ENCODE assay signal across 11 cellular contexts in genomic region chr4:15375707-15376106, GRCh38. TPM values are rescaled to one million over a fixed set of nuclear protein-coding genes. Genes with fewer than 3 reads are reported as not detected.
A peak's percentile ranks its signal among the peaks of the same experiment; 100 is the strongest.
DNase-seq lines count a peak whose midpoint lies in the region; ATAC-seq and TF ChIP-seq lines count a peak whose summit lies in the region.
"Had no signal": no experiment of that assay in that cellular context is flagged by ENCODE, and none has a peak within 500 bp of the region (broad histone marks: within the 10 kb centered on the region; RNA-seq: fewer than 3 reads in every experiment).

No MANE protein-coding gene starts in this region.

- no peaks in the 10 kb centered on the region for H3K36me3 Mint-ChIP-seq in dendritic cell treated with granulocyte-macrophage colony-stimulating factor and Interleukin-4, amounts not matched to agents 40 ng/mL and 50 ng/mL, for 4 days (ENCODE audit: low read depth)

- 0 out of 2 replicates have a peak, but pooled peaks cover 3% of the 10 kb centered on the region for H3K9me1 ChIP-seq in IMR-90 (ENCODE audit: insufficient read depth, low read length)

- 0 out of 2 replicates have a peak overlapping the region, but pooled peaks have one; percentile 12 for H2BK20ac ChIP-seq in IMR-90 (ENCODE audit: low read depth, low read length)

- H3K4me1 ChIP-seq in IMR-90 (ENCODE audit: control insufficient read depth, insufficient read depth, low read length) (peaks cover 7% of the 10 kb centered on the region), sigmoid colon (peaks cover 0 to 34% (median 27%) of the 10 kb centered on the region in 4 donors)

- H3K27ac ChIP-seq in IMR-90 (ENCODE audit: insufficient read depth, low read length) = no peak overlapping the region
- H3K27ac ChIP-seq in sigmoid colon = peak overlapping the region in 3 of 4 donors; percentile 45 to 65 (median 61)

- dilution Hi-C loops in IMR-90 (cut with HindIII; ENCODE audit: low sequenced_read_pairs, unreplicated experiment) = no loop called here

- H3K14ac ChIP-seq in IMR-90 (replicated peaks; ENCODE audit: low read depth, low read length) = no peak overlapping the region; the same call in 1 of the 2 replicates

- no peak overlapping the region for H4K91ac ChIP-seq in IMR-90 (ENCODE audit: insufficient read depth, low read depth, low read length)

- no peaks in the 10 kb centered on the region for H3K79me1 ChIP-seq in IMR-90 (ENCODE audit: low read depth in 1 of 2, low read length in 2 of 2)

- TF ChIP-seq EP300 in sigmoid colon (IDR thresholded peaks at IDR 0.05) = no peak

- no peaks in the 10 kb centered on the region for H3K36me3 ChIP-seq in IMR-90 (ENCODE audit: control insufficient read depth, insufficient read depth, low read length)
- no peaks in the 10 kb centered on the region for H3K36me3 ChIP-seq in sigmoid colon

- CTCF ChIA-PET in IMR-90 (lab: Yijun Ruan, JAX) = no interaction called here

- no peak overlapping the region for H3K4me3 Mint-ChIP-seq in dendritic cell treated with granulocyte-macrophage colony-stimulating factor and Interleukin-4, amounts not matched to agents 40 ng/mL and 50 ng/mL, for 4 days

- H3K9ac ChIP-seq in IMR-90 (ENCODE audit: low read depth, low read length) = no peak overlapping the region

- H4K5ac ChIP-seq in IMR-90 (ENCODE audit: low read depth, low read length) = 0 out of 2 replicates have a peak overlapping the region, but pooled peaks have one; percentile 7

- H3K4me2 ChIP-seq in IMR-90 (ENCODE audit: low read depth, low read length) = no peak overlapping the region

- no peak overlapping the region for H3K4ac ChIP-seq in IMR-90 (ENCODE audit: low read depth, low read length)

- H2AFZ ChIP-seq in IMR-90 (replicated peaks; ENCODE audit: low read length, poor library complexity) = no peak overlapping the region

- H2AK5ac ChIP-seq in IMR-90 (ENCODE audit: low read depth, low read length) = no peak overlapping the region; the same call in 1 of the 2 replicates

- H3K27me3 ChIP-seq in IMR-90 (ENCODE audit: control insufficient read depth, insufficient read depth, low read length) = no peaks in the 10 kb centered on the region; the same call in 1 of the 2 replicates
- no peaks in the 10 kb centered on the region for H3K27me3 ChIP-seq in sigmoid colon
- H3K27me3 ChIP-seq: dorsolateral prefrontal cortex had no signal

- no peak for TF ChIP-seq CTCF in IMR-90 (conservative IDR thresholded peaks at IDR 0.05; ENCODE audit: low read depth, low read length)
- TF ChIP-seq CTCF in sigmoid colon (IDR thresholded peaks at IDR 0.05) = no peak

- H3K4me3 ChIP-seq in IMR-90 (ENCODE audit: insufficient read depth, low read depth, low read length) (no peak overlapping the region), sigmoid colon (no peak overlapping the region)

- POLR2A ChIA-PET in IMR-90 (lab: Charles Lee; ENCODE audit: unreplicated experiment) = no interaction called here

- no peak overlapping the region for H3K56ac ChIP-seq in IMR-90 (ENCODE audit: extremely low read depth, insufficient read depth, low read length)

- no peak overlapping the region for H2AK9ac ChIP-seq in IMR-90 (replicated peaks; ENCODE audit: low read depth, low read length, poor library complexity)

- WGBS in IMR-90 (ENCODE audit: extremely low coverage in 2 of 2, insufficient read length in 1 of 2), 2 experiments = no CpG with 5 or more reads among the region's 2 CpGs
- 41 to 71% methylated on average over 2 of the region's 2 CpGs for WGBS in sigmoid colon, 2 donors

- H3K18ac ChIP-seq in IMR-90 (ENCODE audit: low read depth, low read length) = no peak overlapping the region; the same call in 1 of the 2 replicates

- no peaks in the 10 kb centered on the region for H3K27me3 Mint-ChIP-seq in dendritic cell treated with granulocyte-macrophage colony-stimulating factor and Interleukin-4, amounts not matched to agents 40 ng/mL and 50 ng/mL, for 4 days

- peak; percentile 45 for ATAC-seq in GM19351 (IDR thresholded peaks at IDR 0.05; ENCODE audit: unreplicated experiment)
- no peak for ATAC-seq in IMR-90 (ENCODE audit: low read depth)
- no peak for ATAC-seq in HG03469 (IDR thresholded peaks at IDR 0.05; ENCODE audit: unreplicated experiment)
- no peak for ATAC-seq in HG02642 (IDR thresholded peaks at IDR 0.05; ENCODE audit: poor library complexity, unreplicated experiment)

- in situ Hi-C loops in IMR-90 (cut with MboI; ENCODE audit: low sequenced_read_pairs) = no loop called here

- H3K23ac ChIP-seq in IMR-90 (ENCODE audit: low read depth, low read length) = peak overlapping the region; percentile 13; the same call in 1 of the 2 replicates

- H3K9me3 ChIP-seq in IMR-90 (ENCODE audit: control insufficient read depth, insufficient read depth, low read length) (no peaks in the 10 kb centered on the region), sigmoid colon (no peaks in the 10 kb centered on the region)

- no peaks in the 10 kb centered on the region for H4K20me1 ChIP-seq in IMR-90 (ENCODE audit: insufficient read depth, low read length)

- BruUV-seq in IMR-90 (replicated peaks; lab: Mats Ljungman, UMichigan) = no TSS peak

- no peak for TF ChIP-seq POLR2A in IMR-90 (IDR thresholded peaks at IDR 0.05; ENCODE audit: low read depth, low read length)
- no peak for TF ChIP-seq POLR2A in sigmoid colon (IDR thresholded peaks at IDR 0.05)

- TF ChIP-seq RAD21 in IMR-90 (IDR thresholded peaks at IDR 0.05; ENCODE audit: low read length) = no peak

- H4K8ac ChIP-seq in IMR-90 (ENCODE audit: low read depth in 2 of 2, low read length in 2 of 2) = no peak overlapping the region

- H2BK120ac ChIP-seq in IMR-90 (ENCODE audit: low read depth, low read length) = no peak overlapping the region

- peaks cover 44% of the 10 kb centered on the region for H3K4me1 Mint-ChIP-seq in dendritic cell treated with granulocyte-macrophage colony-stimulating factor and Interleukin-4, amounts not matched to agents 40 ng/mL and 50 ng/mL, for 4 days (ENCODE audit: low read depth)

- DNase-seq in IMR-90 (no peak), sigmoid colon (no peak), germinal center (ENCODE audit: low spot score) (no peak)
- DNase-seq: dorsolateral prefrontal cortex, NCI-H82, posterior cingulate gyrus had no signal

- no peak overlapping the region for H2BK15ac ChIP-seq in IMR-90 (ENCODE audit: low read depth, low read length)

- H3K9me3 Mint-ChIP-seq in dendritic cell treated with granulocyte-macrophage colony-stimulating factor and Interleukin-4, amounts not matched to agents 40 ng/mL and 50 ng/mL, for 4 days = no peaks in the 10 kb centered on the region

- H3K27ac Mint-ChIP-seq in dendritic cell treated with granulocyte-macrophage colony-stimulating factor and Interleukin-4, amounts not matched to agents 40 ng/mL and 50 ng/mL, for 4 days = peak overlapping the region; percentile 14

- intact Hi-C loops in IMR-90 (cut with micrococcal nuclease) (no loop called here), sigmoid colon (cut with DNase I) (no loop called here)
- intact Hi-C loops in dendritic cell treated with granulocyte-macrophage colony-stimulating factor and Interleukin-4, amounts not matched to agents 40 ng/mL and 50 ng/mL, for 4 days (cut with micrococcal nuclease) = no loop called here

- H2BK5ac ChIP-seq in IMR-90 (ENCODE audit: low read depth, low read length, poor library complexity, severe bottlenecking) = no peak overlapping the region

TF ChIP-seq in IMR-90, 13 proteins besides CTCF, POLR2A, EP300 and RAD21:
- TF ChIP-seq CEBPB (IDR thresholded peaks at IDR 0.05; ENCODE audit: low read depth, low read length) (no peak), MAFK (IDR thresholded peaks at IDR 0.05; ENCODE audit: low read depth, low read length) (no peak), MXI1 (IDR thresholded peaks at IDR 0.05; ENCODE audit: borderline replicate concordance, low read depth, low read length) (no peak), USF2 (IDR thresholded peaks at IDR 0.05; ENCODE audit: low read depth, low read length) (no peak), BHLHE40 (IDR thresholded peaks at IDR 0.05; ENCODE audit: low read depth, low read length) (no peak), ELK1 (IDR thresholded peaks at IDR 0.05; ENCODE audit: borderline replicate concordance, low read depth, low read length) (no peak), MAZ (IDR thresholded peaks at IDR 0.05; ENCODE audit: borderline replicate concordance, low read depth, low read length) (no peak), CHD1 (IDR thresholded peaks at IDR 0.05; ENCODE audit: low read depth, low read length) (no peak), SMC3 (IDR thresholded peaks at IDR 0.05; ENCODE audit: low read depth, low read length) (no peak), NFE2L2 (IDR thresholded peaks at IDR 0.05; ENCODE audit: low read depth, low read length) (no peak), RFX5 (IDR thresholded peaks at IDR 0.05; ENCODE audit: low read depth, low read length) (no peak)

RNA-seq across cellular contexts. Expression of gene C1QTNF7, which starts 52.1 kb away (rescaled TPM):
- total RNA-seq in IMR-90 (2012; rRNA removed) (0.18 and 0.28 TPM in 2 replicates), sigmoid colon (10 to 100 TPM; 11.0 to 36.8 (median 18.9) TPM)
- polyA plus RNA-seq in IMR-90 (2012; rRNA removed) (0.12 and 0.23 TPM in 2 replicates), sigmoid colon (1 to 10 TPM in 2 of 3 donors, under 1 TPM in 1; 0.46 to 2.4 (median 1.2) TPM)
- 0.01 and 0.10 TPM in 2 replicates for polyA plus RNA-seq in IMR-90 (2012; cell fraction: cytosol; rRNA removed)
- 0.10 TPM in 1 of 2 replicates, not detected in the other for polyA plus RNA-seq in IMR-90 (2012; cell fraction: nucleus; rRNA removed; ENCODE audit: low replicate concordance)
- total RNA-seq: MCF 10A had no signal
